ENCODE assay signal across 29 cellular contexts in genomic region chr12:132459270-132459669, GRCh38.
"Had no signal": no experiment of that assay in that cellular context is flagged by ENCODE, and none has a peak within 500 bp of the region (broad histone marks: within the 10 kb centered on the region; RNA-seq: fewer than 3 reads in every experiment).

No MANE protein-coding gene starts in this region.

- H3K36me3 Mint-ChIP-seq: activated CD8-positive, alpha-beta memory T cell treated with anti-CD3 and anti-CD28 coated beads, Interleukin-2, amount 10 ng/mL, durations not matched to agents 7 days and 5 days; activated naive CD8-positive, alpha-beta T cell treated with anti-CD3 and anti-CD28 coated beads for 36 hours had no signal

- H3K27me3 ChIP-seq: brain microvascular endothelial cell, cardiac muscle cell, SJSA1 had no signal

- ATAC-seq: activated CD8-positive, alpha-beta memory T cell treated with anti-CD3 and anti-CD28 coated beads, Interleukin-2, amount 10 ng/mL, durations not matched to agents 7 days and 5 days; Panc1; SK-N-SH treated with all-trans-retinoic acid at 6 μM for 48 hours had no signal

- H3K27ac Mint-ChIP-seq: activated B cell treated with CpG ODN at 0.5 μM for 24 hours; activated CD4-positive, alpha-beta T cell treated with anti-CD3 and anti-CD28 coated beads, Interleukin-2, amount 10 ng/mL, durations not matched to agents 24 days and 14 days; activated CD8-positive, alpha-beta memory T cell treated with anti-CD3 and anti-CD28 coated beads, Interleukin-2, amount 10 ng/mL, durations not matched to agents 7 days and 5 days; activated naive CD8-positive, alpha-beta T cell treated with anti-CD3 and anti-CD28 coated beads for 36 hours; activated T-cell treated with anti-CD3 and anti-CD28 coated beads, Interleukin-2, amount 50 U/mL, for 24 hours; activated T-helper 1 cell treated with anti-CD3 and anti-CD28 coated beads, Interleukin-12 subunit alpha, Interleukin-12 subunit beta, Interleukin-2, Interleukin-4 antibody, amounts not matched to agents 30 ng/mL and 10 ng/mL and 1 ng/mL, durations not matched to agents 14 hours and 24 hours and 36 hours; T-helper 1 cell treated with Interleukin-12 subunit alpha and Interleukin-12 subunit beta and Interleukin-4 antibody, amounts not matched to agents 30 μg/mL and 1 μg/mL, for 36 hours had no signal

- H3K4me3 Mint-ChIP-seq: activated B cell treated with CpG ODN at 0.5 μM for 24 hours; activated CD4-positive, alpha-beta T cell treated with anti-CD3 and anti-CD28 coated beads, Interleukin-2, amount 10 ng/mL, durations not matched to agents 24 days and 14 days; activated CD8-positive, alpha-beta memory T cell treated with anti-CD3 and anti-CD28 coated beads, Interleukin-2, amount 10 ng/mL, durations not matched to agents 7 days and 5 days; activated naive CD8-positive, alpha-beta T cell treated with anti-CD3 and anti-CD28 coated beads for 36 hours; activated T-cell treated with anti-CD3 and anti-CD28 coated beads, Interleukin-2, amount 50 U/mL, for 24 hours; activated T-helper 1 cell treated with anti-CD3 and anti-CD28 coated beads, Interleukin-12 subunit alpha, Interleukin-12 subunit beta, Interleukin-2, Interleukin-4 antibody, amounts not matched to agents 30 ng/mL and 10 ng/mL and 1 ng/mL, durations not matched to agents 14 hours and 24 hours and 36 hours; T-helper 1 cell treated with Interleukin-12 subunit alpha and Interleukin-12 subunit beta and Interleukin-4 antibody, amounts not matched to agents 30 μg/mL and 1 μg/mL, for 36 hours had no signal

- H3K36me3 ChIP-seq: brain microvascular endothelial cell, cardiac muscle cell, SJSA1 had no signal

- H3K4me1 Mint-ChIP-seq: activated naive CD8-positive, alpha-beta T cell treated with anti-CD3 and anti-CD28 coated beads for 36 hours had no signal

- H3K27ac ChIP-seq: brain microvascular endothelial cell, cardiac muscle cell, SJSA1 had no signal

- H3K27me3 Mint-ChIP-seq: activated B cell treated with CpG ODN at 0.5 μM for 24 hours; activated CD4-positive, alpha-beta T cell treated with anti-CD3 and anti-CD28 coated beads, Interleukin-2, amount 10 ng/mL, durations not matched to agents 24 days and 14 days; activated CD8-positive, alpha-beta memory T cell treated with anti-CD3 and anti-CD28 coated beads, Interleukin-2, amount 10 ng/mL, durations not matched to agents 7 days and 5 days; activated naive CD8-positive, alpha-beta T cell treated with anti-CD3 and anti-CD28 coated beads for 36 hours; activated T-cell treated with anti-CD3 and anti-CD28 coated beads, Interleukin-2, amount 50 U/mL, for 24 hours had no signal

- H3K4me3 ChIP-seq: cardiac muscle cell, SJSA1 had no signal

- H3K4me1 ChIP-seq: SJSA1 had no signal

- H3K9me3 Mint-ChIP-seq: activated B cell treated with CpG ODN at 0.5 μM for 24 hours; activated naive CD8-positive, alpha-beta T cell treated with anti-CD3 and anti-CD28 coated beads for 36 hours; activated T-cell treated with anti-CD3 and anti-CD28 coated beads, Interleukin-2, amount 50 U/mL, for 24 hours had no signal

- DNase-seq: activated B cell treated with CpG ODN at 0.5 μM for 24 hours; activated CD4-positive, alpha-beta T cell treated with anti-CD3 and anti-CD28 coated beads for 1 hour; activated CD4-positive, alpha-beta T cell treated with anti-CD3 and anti-CD28 coated beads, Interleukin-2, amount 10 ng/mL, durations not matched to agents 24 days and 14 days; activated CD4-positive, alpha-beta T cell treated with anti-CD3 and anti-CD28 coated beads, Interleukin-2, amount 50 U/mL, for 48 hours; activated CD8-positive, alpha-beta memory T cell treated with anti-CD3 and anti-CD28 coated beads, Interleukin-2, amount 10 ng/mL, durations not matched to agents 7 days and 5 days; activated effector memory CD4-positive, alpha-beta T cell treated with anti-CD3 and anti-CD28 coated beads, Interleukin-2, amount 50 U/mL, for 16 hours; activated naive CD4-positive, alpha-beta T cell treated with Interleukin-2 at 50 U/mL for 16 hours; activated naive CD8-positive, alpha-beta T cell treated with anti-CD3 and anti-CD28 coated beads for 36 hours; activated T-cell treated with anti-CD3 and anti-CD28 coated beads, Interleukin-2, amount 50 U/mL, for 24 hours; brain microvascular endothelial cell; Kasumi-1; KBM-7; NCI-H1105 treated with DMSO at 0.1 percent for 48 hours; NCI-H1436 treated with DMSO at 0.1 percent for 48 hours; NCI-H187; NCI-H2081; NCI-H510A treated with DMSO at 0.1 percent for 48 hours; NCI-H69; NK-92 treated with Interleukin-12 subunit alpha and Interleukin-12 subunit beta, amount 100 ng/mL, for 24 hours; OCI-M1; RPMI8226; SHP77; SW 1271 had no signal
